ENCODE assay signal across 14 cellular contexts in the genomic region with DNA sequence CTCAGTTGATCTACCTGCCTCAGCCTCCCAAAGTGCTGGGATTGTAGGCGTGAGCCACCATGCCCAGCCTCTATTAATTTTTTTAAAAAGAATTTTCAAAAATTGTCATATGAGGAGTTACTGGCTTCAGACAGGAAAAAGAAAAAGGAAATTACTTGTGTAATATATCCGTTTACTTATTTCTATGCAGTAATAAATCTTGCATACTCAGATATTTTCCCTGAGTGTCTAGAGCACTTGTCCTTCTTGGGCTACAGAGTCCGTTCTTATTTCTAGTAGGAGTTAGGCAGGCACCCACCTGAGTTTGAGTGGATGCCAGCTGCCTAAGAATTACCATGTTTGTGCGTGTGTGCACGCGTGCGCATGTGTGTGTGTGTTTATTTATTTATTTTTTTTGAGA.
DNase-seq lines count a peak whose midpoint lies in the region; ATAC-seq, FAIRE-seq and TF ChIP-seq lines count a peak whose summit lies in the region.
"Had no signal": no experiment of that assay in that cellular context is flagged by ENCODE, and none has a peak within 500 bp of the region (broad histone marks: within the 10 kb centered on the region; RNA-seq: fewer than 3 reads in every experiment).

No MANE protein-coding gene starts in this region.

- no peak for TF ChIP-seq POLR2A in A549 (IDR thresholded peaks at IDR 0.05; ENCODE audit: low read length)

- peaks cover 66% of the 10 kb centered on the region for H3K4me1 ChIP-seq in A549
- H3K4me1 ChIP-seq in SJSA1 (replicated peaks) = peaks cover 16% of the 10 kb centered on the region
- peaks cover 31% of the 10 kb centered on the region for H3K4me1 ChIP-seq in upper lobe of right lung

- DNase-seq in A549 (ENCODE audit: low read depth in 1 of 2, low spot score in 1 of 2) (no peak), AML-193 (lab: John Stamatoyannopoulos, UW) (peak; percentile 35 to 47), SJSA1 (ENCODE audit: low read depth in 1 of 2, low spot score in 2 of 2) (no peak), upper lobe of right lung (no peak), amygdala (lab: John Stamatoyannopoulos, UW) (no peak), C1 segment of cervical spinal cord (lab: John Stamatoyannopoulos, UW) (no peak)
- DNase-seq: CD4-positive, alpha-beta memory T cell; DMS79; HCEC 1CT; HFFc6 had no signal

- H3K4me3 ChIP-seq in A549 (no peak overlapping the region), SJSA1 (no peak overlapping the region), upper lobe of right lung (no peak overlapping the region)
- H3K4me3 ChIP-seq: BLaER1, GM12878 had no signal

- intact Hi-C loops in upper lobe of right lung (cut with DNase I) = no loop called here

- TF ChIP-seq EP300 in A549 (IDR thresholded peaks at IDR 0.05) = no peak

- CTCF ChIA-PET in A549 (lab: Yijun Ruan, JAX) = no interaction called here

- H3K4me2 ChIP-seq in A549 = no peak overlapping the region
- H3K4me2 ChIP-seq: BLaER1 had no signal

- WGBS in A549 (ENCODE audit: missing lambda C conversion rate) = 77% methylated on average over 7 of the region's 7 CpGs

- POLR2A ChIA-PET in A549 (lab: Yijun Ruan, JAX) = no interaction called here

- H3K27ac ChIP-seq in A549 (peak overlapping the region; percentile 94 to 98; a peak in 5 of 6 replicates), SJSA1 (peak overlapping the region; percentile 76), upper lobe of right lung (peak overlapping the region; percentile 20)
- H3K27ac ChIP-seq: BLaER1 had no signal

- no peaks in the 10 kb centered on the region for H3K27me3 ChIP-seq in SJSA1 (replicated peaks)
- H3K27me3 ChIP-seq in upper lobe of right lung = no peaks in the 10 kb centered on the region
- H3K27me3 ChIP-seq: BLaER1 had no signal

- TF ChIP-seq RAD21 in A549 (conservative IDR thresholded peaks at IDR 0.05 in 1 of 2, IDR thresholded peaks at IDR 0.05 in 1 of 2) = no peak

- H3K36me3 ChIP-seq in SJSA1 = peaks cover 21% of the 10 kb centered on the region
- no peaks in the 10 kb centered on the region for H3K36me3 ChIP-seq in upper lobe of right lung

- no peaks in the 10 kb centered on the region for H3K9me3 ChIP-seq in A549
- H3K9me3 ChIP-seq in SJSA1 (replicated peaks) = no peaks in the 10 kb centered on the region
- no peaks in the 10 kb centered on the region for H3K9me3 ChIP-seq in upper lobe of right lung
- H3K9me3 ChIP-seq: BLaER1 had no signal

- ATAC-seq in A549 (no peak), upper lobe of right lung (peak; percentile 41)
- ATAC-seq: GM12878 had no signal

- TF ChIP-seq CTCF in A549 (IDR thresholded peaks at IDR 0.05) (no peak), upper lobe of right lung (IDR thresholded peaks at IDR 0.05) (no peak)

- no peak for FAIRE-seq in A549 (lab: Jason Lieb, UNC)
- FAIRE-seq: GM12878, GM18507, HTR-8/SVneo had no signal

TF ChIP-seq in A549, 52 proteins besides CTCF, POLR2A, EP300 and RAD21:
- TF ChIP-seq CBX2 (IDR thresholded peaks at IDR 0.05; ENCODE audit: borderline replicate concordance, low read depth) (no peak), HMGXB4 (CRISPR knock-in tag; IDR thresholded peaks at IDR 0.05; ENCODE audit: borderline replicate concordance) (no peak), ZNF302 (CRISPR knock-in tag; IDR thresholded peaks at IDR 0.05) (no peak), RCOR1 (IDR thresholded peaks at IDR 0.05; ENCODE audit: low read depth, low read length) (no peak), USF2 (IDR thresholded peaks at IDR 0.05) (no peak), ESRRA (IDR thresholded peaks at IDR 0.05; ENCODE audit: borderline replicate concordance, low read length) (no peak), FOSB (CRISPR knock-in tag; IDR thresholded peaks at IDR 0.05) (no peak), FOSL2 (IDR thresholded peaks at IDR 0.05) (no peak), FOSL2 (CRISPR knock-in tag; IDR thresholded peaks at IDR 0.05) (no peak), POLR2AphosphoS2 (conservative IDR thresholded peaks at IDR 0.05; ENCODE audit: low read length) (no peak), GATA3 (IDR thresholded peaks at IDR 0.05; ENCODE audit: borderline replicate concordance) (no peak), HDAC2 (IDR thresholded peaks at IDR 0.05) (no peak), MYC (IDR thresholded peaks at IDR 0.05; ENCODE audit: borderline replicate concordance, low read length) (no peak), JUNB (IDR thresholded peaks at IDR 0.05) (no peak), HEYL (CRISPR knock-in tag; IDR thresholded peaks at IDR 0.05) (no peak), ZC3H11A (IDR thresholded peaks at IDR 0.05) (no peak)
- TF ChIP-seq, protein P1, sequence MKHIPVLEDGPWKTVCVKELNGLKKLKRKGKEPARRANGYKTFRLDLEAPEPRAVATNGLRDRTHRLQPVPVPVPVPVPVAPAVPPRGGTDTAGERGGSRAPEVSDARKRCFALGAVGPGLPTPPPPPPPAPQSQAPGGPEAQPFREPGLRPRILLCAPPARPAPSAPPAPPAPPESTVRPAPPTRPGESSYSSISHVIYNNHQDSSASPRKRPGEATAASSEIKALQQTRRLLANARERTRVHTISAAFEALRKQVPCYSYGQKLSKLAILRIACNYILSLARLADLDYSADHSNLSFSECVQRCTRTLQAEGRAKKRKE (CRISPR knock-in tag; IDR thresholded peaks at IDR 0.05; ENCODE audit: low read depth) = no peak
- TF ChIP-seq, protein P2, sequence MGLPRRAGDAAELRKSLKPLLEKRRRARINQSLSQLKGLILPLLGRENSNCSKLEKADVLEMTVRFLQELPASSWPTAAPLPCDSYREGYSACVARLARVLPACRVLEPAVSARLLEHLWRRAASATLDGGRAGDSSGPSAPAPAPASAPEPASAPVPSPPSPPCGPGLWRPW (IDR thresholded peaks at IDR 0.05) = no peak
TF ChIP-seq in A549: peak in this region for 0.

Comparison
In these comparisons a context has a peak if more than half of its experiments do, and no peak if none do; other contexts are left out.
1. DNase-seq: peak in AML-193 (2 of 2); none in A549 (0 of 2), SJSA1 (0 of 2), upper lobe of right lung (single experiment), amygdala (0 of 56) and C1 segment of cervical spinal cord (0 of 14).
2. H3K27ac ChIP-seq: peak in every context shown above with its lines; median percentile 96 in A549; 76 in SJSA1; 20 in upper lobe of right lung.